Comparison of ENCODE assay signal across 19 cellular contexts in the genomic region with DNA sequence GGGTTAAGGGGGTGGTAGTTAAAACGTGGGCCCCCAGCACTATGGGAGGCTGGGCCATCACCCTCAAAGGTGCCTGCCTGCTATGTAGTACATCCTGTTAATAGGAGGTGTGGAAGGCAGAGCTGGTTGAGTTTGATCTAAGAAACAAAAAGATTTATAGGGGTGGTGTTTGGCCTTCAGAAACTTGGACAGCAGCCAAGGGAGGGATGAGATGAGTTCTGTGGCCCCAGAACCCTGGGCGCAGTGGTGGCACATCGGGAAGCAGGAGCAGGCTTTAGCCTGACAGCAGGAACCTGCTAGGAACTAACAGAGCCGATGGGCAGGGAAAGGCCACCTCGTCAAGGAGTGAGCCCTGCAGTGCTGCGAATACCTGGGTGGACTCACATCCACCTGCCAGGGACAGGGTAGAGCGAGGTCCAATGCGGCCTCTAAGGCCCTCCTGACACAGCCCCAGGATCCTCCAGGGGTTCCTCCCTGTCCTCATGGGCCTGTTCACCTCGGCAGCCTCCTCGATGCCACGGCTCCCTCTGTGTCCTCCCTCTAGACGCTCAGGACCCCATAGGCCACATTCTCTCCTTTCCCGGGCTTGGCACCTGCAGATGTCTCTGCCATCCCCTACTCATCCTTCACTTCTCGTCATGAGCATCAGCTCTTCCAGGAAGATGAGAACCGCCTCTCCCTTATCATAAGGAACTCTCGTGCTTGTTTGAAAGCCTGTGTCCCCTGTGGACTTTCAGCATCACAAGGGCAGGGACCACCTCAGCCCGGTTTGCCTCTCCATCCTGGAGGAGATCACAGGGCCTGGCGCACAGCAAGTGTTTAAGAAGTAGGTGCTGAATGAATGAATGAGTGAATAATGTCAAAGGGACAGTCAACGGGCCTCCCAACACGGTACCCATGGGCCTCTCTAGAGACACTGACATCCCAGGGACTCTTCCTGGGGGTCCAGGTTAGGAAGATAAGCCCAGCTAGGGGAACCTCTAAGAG.
"Had no signal": no experiment of that assay in that cellular context is flagged by ENCODE, and none has a peak within 500 bp of the region (broad histone marks: within the 10 kb centered on the region; RNA-seq: fewer than 3 reads in every experiment).

No MANE protein-coding gene starts in this region.

- H3K9me3 ChIP-seq: left lung, mucosa of descending colon, psoas muscle, sigmoid colon, thoracic aorta had no signal

- DNase-seq: activated naive CD4-positive, alpha-beta T cell treated with anti-CD3 and anti-CD28 coated beads, Interleukin-2, amount 50 U/mL, for 16 hours; amygdala; cortex of kidney; effector CD4-positive, alpha-beta T cell; foreskin fibroblast; hippocampal formation; mucosa of descending colon; naive thymus-derived CD4-positive, alpha-beta T cell; nucleus accumbens; psoas muscle; sigmoid colon; stimulated activated CD4-positive, alpha-beta T cell treated with anti-CD3 and anti-CD28 coated beads, Interleukin-1b, Interleukin-23, amount 100 ng/mL, for 48 hours had no signal

- H3K4me1 ChIP-seq: left lung, psoas muscle, sigmoid colon had no signal

- H3K27me3 Mint-ChIP-seq: activated T-helper 17 cell treated with anti-CD3 and anti-CD28 coated beads, Interleukin-2, amount 50 U/mL, for 72 hours; central memory CD8-positive, alpha-beta T cell had no signal

- ATAC-seq: activated T-helper 17 cell treated with anti-CD3 and anti-CD28 coated beads, Interleukin-2, amount 50 U/mL, for 72 hours; left lung; mucosa of descending colon; naive thymus-derived CD4-positive, alpha-beta T cell; psoas muscle had no signal

- H3K36me3 Mint-ChIP-seq: brain had no signal

- H3K27me3 ChIP-seq: sigmoid colon had no signal

- H3K36me3 ChIP-seq: left lung, sigmoid colon, thoracic aorta had no signal

- H3K4me3 ChIP-seq: left lung, mucosa of descending colon, psoas muscle, sigmoid colon, thoracic aorta had no signal

- H3K27ac Mint-ChIP-seq: activated T-helper 17 cell treated with anti-CD3 and anti-CD28 coated beads, Interleukin-2, amount 50 U/mL, for 72 hours; memory B cell had no signal

- H3K4me3 Mint-ChIP-seq: activated T-helper 17 cell treated with anti-CD3 and anti-CD28 coated beads, Interleukin-2, amount 50 U/mL, for 72 hours; brain; central memory CD8-positive, alpha-beta T cell; memory B cell had no signal

- H3K27ac ChIP-seq: left lung, psoas muscle, sigmoid colon, thoracic aorta had no signal

- FAIRE-seq: keratinocyte had no signal

- H3K9me3 Mint-ChIP-seq: activated T-helper 17 cell treated with anti-CD3 and anti-CD28 coated beads, Interleukin-2, amount 50 U/mL, for 72 hours; central memory CD8-positive, alpha-beta T cell had no signal
